12 cellular contexts compared by ENCODE assay signal in the genomic region with DNA sequence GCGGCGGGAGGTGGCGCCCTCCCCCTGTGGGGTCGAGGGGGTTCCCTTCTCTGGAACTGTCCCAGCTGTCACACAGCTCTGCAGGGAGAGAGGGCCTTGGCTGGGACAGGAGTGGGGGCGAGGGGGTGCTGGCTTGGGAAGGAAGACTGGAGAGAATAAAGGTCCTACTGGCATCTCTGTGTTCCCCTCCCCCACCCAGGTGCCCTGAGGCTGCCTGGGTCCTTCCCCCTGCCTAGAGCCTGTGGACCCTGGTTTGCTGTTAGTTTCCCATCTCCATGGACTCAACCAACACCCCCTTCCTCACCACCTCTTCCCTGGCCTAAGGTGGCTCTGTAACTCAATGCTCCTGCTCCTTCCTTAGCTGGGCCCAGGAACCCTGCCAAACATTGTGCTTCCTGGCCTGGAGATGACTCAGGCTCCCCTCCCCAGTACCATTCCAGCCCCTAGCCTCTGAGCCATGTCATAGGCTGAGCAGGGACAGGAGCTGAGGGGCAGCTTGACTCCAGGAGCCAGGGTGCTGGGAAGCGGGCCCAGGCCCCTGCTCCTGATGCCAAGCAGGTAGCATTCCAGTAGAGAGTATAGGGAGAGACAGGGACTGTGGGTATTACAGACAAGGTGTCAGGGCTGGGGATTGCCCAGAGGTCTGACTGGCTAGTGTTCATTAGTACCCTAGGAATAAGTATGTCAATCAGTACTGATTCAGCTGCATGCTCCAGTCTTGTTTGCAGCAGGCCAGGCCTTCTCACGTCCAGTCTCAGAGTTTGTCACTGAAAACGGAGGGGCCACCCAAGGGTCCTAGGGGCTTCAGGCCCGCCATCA.
DNase-seq lines count a peak whose midpoint lies in the region; ATAC-seq and TF ChIP-seq lines count a peak whose summit lies in the region.
"Had no signal": no experiment of that assay in that cellular context is flagged by ENCODE, and none has a peak within 500 bp of the region (broad histone marks: within the 10 kb centered on the region; RNA-seq: fewer than 3 reads in every experiment).

No MANE protein-coding gene starts in this region.

- H3K9me3 ChIP-seq in left ventricle myocardium inferior (replicated peaks) (no peaks in the 10 kb centered on the region), gastrocnemius medialis (no peaks in the 10 kb centered on the region)

- no peak for TF ChIP-seq POLR2A in gastrocnemius medialis (IDR thresholded peaks at IDR 0.05)

- H3K27me3 Mint-ChIP-seq in glutamatergic neuron (ENCODE audit: unreplicated experiment): no peaks in the 10 kb centered on the region

- H3K36me3 ChIP-seq in left ventricle myocardium inferior: no peaks in the 10 kb centered on the region
- H3K36me3 ChIP-seq in gastrocnemius medialis: no peaks in the 10 kb centered on the region

- H3K4me1 ChIP-seq in left ventricle myocardium inferior (peaks cover 49% of the 10 kb centered on the region), gastrocnemius medialis (peaks cover 11 to 13% of the 10 kb centered on the region in 2 donors)

- H3K4me3 ChIP-seq in left ventricle myocardium inferior (no peak overlapping the region), gastrocnemius medialis (no peak overlapping the region)

- no peak overlapping the region for H3K4me3 Mint-ChIP-seq in glutamatergic neuron (ENCODE audit: unreplicated experiment)
- H3K4me3 Mint-ChIP-seq: natural killer cell, WTC11 had no signal

- in situ Hi-C loops in gastrocnemius medialis (cut with MboI; ENCODE audit: low sequenced_read_pairs in 4 of 4): no loop called here

- peaks cover 1% of the 10 kb centered on the region for H3K9me3 Mint-ChIP-seq in glutamatergic neuron (ENCODE audit: unreplicated experiment)
- H3K9me3 Mint-ChIP-seq: natural killer cell, WTC11 had no signal

- H3K36me3 Mint-ChIP-seq in glutamatergic neuron (ENCODE audit: unreplicated experiment): no peaks in the 10 kb centered on the region
- H3K36me3 Mint-ChIP-seq: natural killer cell, WTC11 had no signal

- no peaks in the 10 kb centered on the region for H3K27me3 ChIP-seq in left ventricle myocardium inferior (ENCODE audit: low read depth)
- H3K27me3 ChIP-seq in gastrocnemius medialis: no peaks in the 10 kb centered on the region

- DNase-seq in HCEC 1CT (peak; percentile 39), amniotic epithelial cell (ENCODE audit: low read depth) (peak; percentile 61), left ventricle myocardium inferior (peak; percentile 19), gastrocnemius medialis (peak; percentile 37 to 64), glutamatergic neuron (no peak), NCI-H1092 treated with DMSO at 0.1 percent for 48 hours (lab: John Stamatoyannopoulos, UW) (no peak)
- DNase-seq: activated naive CD4-positive, alpha-beta T cell; foreskin melanocyte; natural killer cell had no signal

- intact Hi-C loops in left ventricle myocardium inferior (cut with micrococcal nuclease) (no loop called here), gastrocnemius medialis (cut with DNase I; ENCODE audit: low total_unique reads) (loop anchor here (5.0 kb wide), 1 partner anchor 68 kb away; no protein-coding TSS in a partner anchor)

- no peak overlapping the region for H3K27ac Mint-ChIP-seq in glutamatergic neuron (ENCODE audit: unreplicated experiment)
- H3K27ac Mint-ChIP-seq: natural killer cell, WTC11 had no signal

- no peak for TF ChIP-seq CTCF in left ventricle myocardium inferior (IDR thresholded peaks at IDR 0.05; ENCODE audit: borderline replicate concordance)
- TF ChIP-seq CTCF in gastrocnemius medialis (IDR thresholded peaks at IDR 0.05 in 4 of 5, conservative IDR thresholded peaks at IDR 0.05 in 1 of 5): no peak
- TF ChIP-seq CTCF in glutamatergic neuron (IDR thresholded peaks at IDR 0.05; ENCODE audit: partially characterized antibody, unreplicated experiment): no peak

- peak; percentile 83 to 88 for ATAC-seq in gastrocnemius medialis
- ATAC-seq in GM19324 (IDR thresholded peaks at IDR 0.05; ENCODE audit: low FRiP score, unreplicated experiment): no peak
- no peak for ATAC-seq in activated CD4-positive, CD25-positive, alpha-beta regulatory T cell treated with anti-CD3 and anti-CD28 coated beads, Interleukin-2, amount 50 U/mL, for 24 hours
- ATAC-seq: natural killer cell, WTC11 had no signal

- peak overlapping the region; percentile 81 for H3K27ac ChIP-seq in left ventricle myocardium inferior (replicated peaks)
- H3K27ac ChIP-seq in gastrocnemius medialis: peak overlapping the region; percentile 56 to 74 (median 68)

- no peaks in the 10 kb centered on the region for H3K4me1 Mint-ChIP-seq in glutamatergic neuron (ENCODE audit: low read depth, unreplicated experiment)
- H3K4me1 Mint-ChIP-seq: natural killer cell had no signal

Comparison
In these comparisons a context has a peak if more than half of its experiments do, and no peak if none do; other contexts are left out.
1. DNase-seq: peak in HCEC 1CT (single experiment), amniotic epithelial cell (single experiment), left ventricle myocardium inferior (single experiment) and gastrocnemius medialis (2 of 2); none in glutamatergic neuron (single experiment) and NCI-H1092 treated with DMSO at 0.1 percent for 48 hours (single experiment).
2. ATAC-seq: peak in gastrocnemius medialis (2 of 2); none in GM19324 (single experiment) and activated CD4-positive, CD25-positive, alpha-beta regulatory T cell treated with anti-CD3 and anti-CD28 coated beads, Interleukin-2, amount 50 U/mL, for 24 hours (0 of 2).